Comparison of ENCODE assay signal across 8 cellular contexts in genomic region chr5:34189752-34190411, GRCh38.
A peak's percentile ranks its signal among the peaks of the same experiment; 100 is the strongest.
DNase-seq lines count a peak whose midpoint lies in the region; ATAC-seq and TF ChIP-seq lines count a peak whose summit lies in the region.
"Not testable (repeated sequence)": the region's sequence is repeated elsewhere in the genome, so short reads cannot be mapped to it uniquely, and the experiment has no call there.

No MANE protein-coding gene starts in this region.

- H3K9me3 Mint-ChIP-seq in CD8-positive, alpha-beta memory T cell; activated naive CD8-positive, alpha-beta T cell treated with anti-CD3 and anti-CD28 coated beads, Interleukin-2, amount 10 ng/mL, durations not matched to agents 7 days and 5 days; neural crest cell; stimulated activated naive B cell treated with anti-CD40 and anti-IgM and Interleukin-4, amounts not matched to agents 10 μg/mL and 1 μg/mL and 100 μg/mL, for 72 hours: not testable (repeated sequence)

- not testable (repeated sequence) for H3K27me3 ChIP-seq in CD8-positive, alpha-beta memory T cell (ENCODE audit: insufficient read depth, low read length, poor library complexity, severe bottlenecking)

- H3K27me3 Mint-ChIP-seq in CD8-positive, alpha-beta memory T cell; T-helper 17 cell; activated naive CD8-positive, alpha-beta T cell treated with anti-CD3 and anti-CD28 coated beads, Interleukin-2, amount 10 ng/mL, durations not matched to agents 7 days and 5 days; neural crest cell (ENCODE audit: low read depth); stimulated activated naive B cell treated with anti-CD40 and anti-IgM and Interleukin-4, amounts not matched to agents 10 μg/mL and 1 μg/mL and 100 μg/mL, for 72 hours: not testable (repeated sequence)

- peaks cover 13 to 53% (median 30%) of the 10 kb centered on the region in 3 donors for H3K36me3 Mint-ChIP-seq in CD8-positive, alpha-beta memory T cell
- H3K36me3 Mint-ChIP-seq in T-helper 17 cell (ENCODE audit: low read depth), result not testable (repeated sequence)
- H3K36me3 Mint-ChIP-seq in activated naive CD8-positive, alpha-beta T cell treated with anti-CD3 and anti-CD28 coated beads, Interleukin-2, amount 10 ng/mL, durations not matched to agents 7 days and 5 days, result peaks cover 20% of the 10 kb centered on the region
- peaks cover 30% of the 10 kb centered on the region for H3K36me3 Mint-ChIP-seq in neural crest cell (ENCODE audit: low read depth)
- H3K36me3 Mint-ChIP-seq in stimulated activated naive B cell treated with anti-CD40 and anti-IgM and Interleukin-4, amounts not matched to agents 10 μg/mL and 1 μg/mL and 100 μg/mL, for 72 hours, result peaks cover 34 to 56% of the 10 kb centered on the region in 2 donors

- peak overlapping the region in 1 of 8 donors; percentile 49 for H3K27ac Mint-ChIP-seq in CD8-positive, alpha-beta memory T cell
- not testable (repeated sequence) for H3K27ac Mint-ChIP-seq in T-helper 17 cell; activated naive CD8-positive, alpha-beta T cell treated with anti-CD3 and anti-CD28 coated beads, Interleukin-2, amount 10 ng/mL, durations not matched to agents 7 days and 5 days
- H3K27ac Mint-ChIP-seq in neural crest cell (ENCODE audit: unreplicated experiment), result peak overlapping the region; percentile 2
- H3K27ac Mint-ChIP-seq in stimulated activated naive B cell treated with anti-CD40 and anti-IgM and Interleukin-4, amounts not matched to agents 10 μg/mL and 1 μg/mL and 100 μg/mL, for 72 hours, result peak overlapping the region; percentile 20

- not testable (repeated sequence) for H3K4me3 Mint-ChIP-seq in CD8-positive, alpha-beta memory T cell; T-helper 17 cell; activated naive CD8-positive, alpha-beta T cell treated with anti-CD3 and anti-CD28 coated beads, Interleukin-2, amount 10 ng/mL, durations not matched to agents 7 days and 5 days; neural crest cell; stimulated activated naive B cell treated with anti-CD40 and anti-IgM and Interleukin-4, amounts not matched to agents 10 μg/mL and 1 μg/mL and 100 μg/mL, for 72 hours

- CTCF ChIA-PET in CD8-positive, alpha-beta memory T cell (lab: Charles Lee); HEK293 (lab: Yijun Ruan, JAX): not testable (repeated sequence)

- not testable (repeated sequence) for H3K4me3 ChIP-seq in CD8-positive, alpha-beta memory T cell (ENCODE audit: low read length); HEK293 (ENCODE audit: low read depth, low read length); fibroblast of mammary gland (ENCODE audit: control insufficient read depth, low read depth, low read length)

- H3K36me3 ChIP-seq in CD8-positive, alpha-beta memory T cell (ENCODE audit: insufficient read depth, low read length); HEK293 (ENCODE audit: control insufficient read depth in 2 of 2, insufficient read depth in 1 of 2, low read length in 2 of 2): not testable (repeated sequence)

- POLR2A ChIA-PET in CD8-positive, alpha-beta memory T cell (lab: Charles Lee); HEK293 (lab: Yijun Ruan, JAX); activated naive CD8-positive, alpha-beta T cell treated with anti-CD3 and anti-CD28 coated beads, Interleukin-2, amount 10 ng/mL, durations not matched to agents 7 days and 5 days (lab: Charles Lee): not testable (repeated sequence)

- H3K9me3 ChIP-seq in CD8-positive, alpha-beta memory T cell (ENCODE audit: low read length); HEK293 (ENCODE audit: control insufficient read depth, insufficient read depth, low read depth, low read length); T-helper 17 cell (ENCODE audit: control insufficient read depth, low read length, poor library complexity, severe bottlenecking): not testable (repeated sequence)

- H3K4me1 ChIP-seq in CD8-positive, alpha-beta memory T cell (ENCODE audit: insufficient read depth, low read length); HEK293 (ENCODE audit: control insufficient read depth, insufficient read depth, low read length): not testable (repeated sequence)

- H3K27ac ChIP-seq in CD8-positive, alpha-beta memory T cell (ENCODE audit: low read depth, low read length); HEK293 (ENCODE audit: extremely low read depth, low read depth, low read length): not testable (repeated sequence)

- DNase-seq in CD8-positive, alpha-beta memory T cell, result peak in 4 of 5 donors; percentile 5 to 67 (median 14)
- DNase-seq in T-helper 17 cell, result peak in 2 of 3 donors; percentile 21 to 26
- peak; percentile 68 for DNase-seq in activated naive CD8-positive, alpha-beta T cell treated with anti-CD3 and anti-CD28 coated beads, Interleukin-2, amount 10 ng/mL, durations not matched to agents 7 days and 5 days
- DNase-seq in fibroblast of mammary gland (ENCODE audit: low read depth), result peak; percentile 6
- DNase-seq in iPS-NIHi7 (ENCODE audit: extremely low spot score), result peak; percentile 6
- DNase-seq in neural crest cell (ENCODE audit: low read depth, low spot score), result peak; percentile 16
- DNase-seq in stimulated activated naive B cell treated with anti-CD40 and anti-IgM and Interleukin-4, amounts not matched to agents 10 μg/mL and 1 μg/mL and 100 μg/mL, for 72 hours, result not testable (repeated sequence)

- peaks cover 3 to 14% (median 4%) of the 10 kb centered on the region in 3 donors for H3K4me1 Mint-ChIP-seq in CD8-positive, alpha-beta memory T cell
- H3K4me1 Mint-ChIP-seq in T-helper 17 cell (peaks cover 17% of the 10 kb centered on the region), neural crest cell (peaks cover 30% of the 10 kb centered on the region)
- not testable (repeated sequence) for H3K4me1 Mint-ChIP-seq in activated naive CD8-positive, alpha-beta T cell treated with anti-CD3 and anti-CD28 coated beads, Interleukin-2, amount 10 ng/mL, durations not matched to agents 7 days and 5 days; stimulated activated naive B cell treated with anti-CD40 and anti-IgM and Interleukin-4, amounts not matched to agents 10 μg/mL and 1 μg/mL and 100 μg/mL, for 72 hours

- TF ChIP-seq CTCF in HEK293 (tag by site-specific recombination; IDR thresholded peaks at IDR 0.05); fibroblast of mammary gland (conservative IDR thresholded peaks at IDR 0.05; ENCODE audit: control insufficient read depth, insufficient read depth, low read depth, low read length); neural crest cell (conservative IDR thresholded peaks at IDR 0.05): not testable (repeated sequence)

- not testable (repeated sequence) for ATAC-seq in T-helper 17 cell; activated naive CD8-positive, alpha-beta T cell treated with anti-CD3 and anti-CD28 coated beads, Interleukin-2, amount 10 ng/mL, durations not matched to agents 7 days and 5 days (ENCODE audit: low read depth); stimulated activated naive B cell treated with anti-CD40 and anti-IgM and Interleukin-4, amounts not matched to agents 10 μg/mL and 1 μg/mL and 100 μg/mL, for 72 hours (replicated peaks)

TF ChIP-seq in HEK293, 187 proteins besides CTCF, POLR2A, EP300 and RAD21:
- TF ChIP-seq ZNF521 (tag by site-specific recombination; IDR thresholded peaks at IDR 0.05), result 0 out of 2 replicates have a peak, but pooled peaks have one; percentile 65
- TF ChIP-seq ZNF311 (tag by site-specific recombination; IDR thresholded peaks at IDR 0.05; ENCODE audit: borderline replicate concordance), result 0 out of 2 replicates have a peak, but pooled peaks have one; percentile 23
- 0 out of 2 replicates have a peak, but pooled peaks have one; percentile 6 for TF ChIP-seq ZNF704 (tag by site-specific recombination; IDR thresholded peaks at IDR 0.05)
- peak; percentile 36; the same call in 1 of the 2 replicates for TF ChIP-seq ZNF785 (tag by site-specific recombination; IDR thresholded peaks at IDR 0.05)
- TF ChIP-seq ZNF302 (tag by site-specific recombination; IDR thresholded peaks at IDR 0.05; ENCODE audit: low read depth), result 0 out of 2 replicates have a peak, but pooled peaks have one; percentile 58
